ENCODE assay signal across 2 cellular contexts in genomic region chr16:31063843-31064611, GRCh38.
TF ChIP-seq lines count a peak whose summit lies in the region.

No MANE protein-coding gene starts in this region.

TF ChIP-seq in HepG2, 621 proteins besides CTCF, POLR2A, EP300 and RAD21:
- TF ChIP-seq POLR2G (IDR thresholded peaks at IDR 0.05; ENCODE audit: low read depth, low read length) (no peak), CENPT (CRISPR knock-in tag; IDR thresholded peaks at IDR 0.05; ENCODE audit: low read depth) (0 out of 2 replicates have a peak, but pooled peaks have one; percentile 33), ZNF710 (CRISPR knock-in tag; IDR thresholded peaks at IDR 0.05; ENCODE audit: borderline replicate concordance) (no peak), RBFOX2 (IDR thresholded peaks at IDR 0.05; ENCODE audit: low read depth, low read length) (peak; percentile 30; the same call in 1 of the 2 replicates), ZBTB38 (CRISPR knock-in tag; IDR thresholded peaks at IDR 0.05) (0 out of 2 replicates have a peak, but pooled peaks have one; percentile 34), AGO2 (optimal IDR thresholded peaks at IDR 0.05; ENCODE audit: low read depth, low read length) (peak; percentile 70), DNMT1 (CRISPR knock-in tag; IDR thresholded peaks at IDR 0.05) (0 out of 2 replicates have a peak, but pooled peaks have one; percentile 40), HOXA3 (CRISPR knock-in tag; IDR thresholded peaks at IDR 0.05) (0 out of 2 replicates have a peak, but pooled peaks have one; percentile 18)

TF ChIP-seq in HEK293T, 16 proteins besides CTCF, POLR2A, EP300 and RAD21:
- TF ChIP-seq PKNOX1 (IDR thresholded peaks at IDR 0.05) (no peak), FOXA1 (IDR thresholded peaks at IDR 0.05) (no peak), FOXM1 (IDR thresholded peaks at IDR 0.05; ENCODE audit: borderline replicate concordance) (no peak), CTBP1 (IDR thresholded peaks at IDR 0.05; ENCODE audit: borderline replicate concordance) (no peak), ARNT (IDR thresholded peaks at IDR 0.05) (no peak), HDGF (IDR thresholded peaks at IDR 0.05; ENCODE audit: borderline replicate concordance) (no peak), L3MBTL2 (conservative IDR thresholded peaks at IDR 0.05) (no peak), SUZ12 (IDR thresholded peaks at IDR 0.05) (no peak)
